In genomic region chr11:119191265-119191664, GRCh38 we compare ENCODE assay signal across 1 cellular context.
TF ChIP-seq lines count a peak whose summit lies in the region.
"Not testable (repeated sequence)": the region's sequence is repeated elsewhere in the genome, so short reads cannot be mapped to it uniquely, and the experiment has no call there.

No MANE protein-coding gene starts in this region.

TF ChIP-seq in K562, 482 proteins besides CTCF, POLR2A, EP300 and RAD21:
- TF ChIP-seq ZKSCAN8 (CRISPR knock-in tag; IDR thresholded peaks at IDR 0.05), result peak; percentile 89
- TF ChIP-seq, protein P1, sequence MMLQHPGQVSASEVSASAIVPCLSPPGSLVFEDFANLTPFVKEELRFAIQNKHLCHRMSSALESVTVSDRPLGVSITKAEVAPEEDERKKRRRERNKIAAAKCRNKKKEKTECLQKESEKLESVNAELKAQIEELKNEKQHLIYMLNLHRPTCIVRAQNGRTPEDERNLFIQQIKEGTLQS (IDR thresholded peaks at IDR 0.05), result peak; percentile 15; the same call in 1 of the 2 replicates
- TF ChIP-seq, protein P1 (CRISPR knock-in tag; conservative IDR thresholded peaks at IDR 0.05), result not testable (repeated sequence)
